Comparison of ENCODE assay signal across 25 cellular contexts in the genomic region with DNA sequence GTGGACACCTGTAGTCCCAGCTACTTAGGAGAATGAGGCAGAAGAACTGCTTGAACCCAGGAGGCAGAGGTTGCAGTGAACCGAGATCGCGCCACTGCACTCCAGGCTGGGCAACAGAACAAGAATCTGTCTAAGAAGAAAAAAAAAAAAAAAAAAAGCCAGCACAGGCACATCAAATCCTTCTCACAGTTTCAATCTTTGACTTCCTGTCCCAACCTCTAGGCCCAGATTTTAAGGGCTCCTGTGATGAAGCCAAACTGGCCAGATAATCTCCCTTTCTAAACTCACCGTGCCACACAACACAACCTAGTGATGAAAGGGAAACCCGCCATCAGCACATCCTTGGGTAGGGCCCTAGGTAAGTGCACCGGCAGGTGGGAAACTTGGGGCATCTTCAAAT. TPM values are rescaled to one million over a fixed set of nuclear protein-coding genes. Genes with fewer than 3 reads are reported as not detected.
"Had no signal": no experiment of that assay in that cellular context is flagged by ENCODE, and none has a peak within 500 bp of the region (broad histone marks: within the 10 kb centered on the region; RNA-seq: fewer than 3 reads in every experiment).

No MANE protein-coding gene starts in this region.

- H3K27ac ChIP-seq: brain microvascular endothelial cell, coronary artery, dorsolateral prefrontal cortex, foreskin keratinocyte, gastrocnemius medialis had no signal

- H3K9me3 ChIP-seq: gastrocnemius medialis had no signal

- H3K27me3 ChIP-seq: brain microvascular endothelial cell had no signal

- H3K4me3 ChIP-seq: coronary artery, dorsolateral prefrontal cortex, gastrocnemius medialis had no signal

- H3K4me1 ChIP-seq: foreskin keratinocyte, gastrocnemius medialis had no signal

- DNase-seq: activated CD4-positive, alpha-beta memory T cell treated with anti-CD3 and anti-CD28 coated beads for 36 hours; activated CD4-positive, alpha-beta T cell treated with anti-CD3 and anti-CD28 coated beads for 36 hours; activated CD4-positive, alpha-beta T cell treated with anti-CD3 and anti-CD28 coated beads, Interleukin-2, amount 10 ng/mL, durations not matched to agents 24 days and 14 days; activated CD4-positive, CD25-positive, alpha-beta regulatory T cell; activated CD4-positive, CD25-positive, alpha-beta regulatory T cell treated with anti-CD3 and anti-CD28 coated beads, Interleukin-2, amount 50 U/mL, for 72 hours; activated CD8-positive, alpha-beta memory T cell treated with anti-CD3 and anti-CD28 coated beads, Interleukin-2, amount 10 ng/mL, durations not matched to agents 7 days and 5 days; activated CD8-positive, alpha-beta memory T cell treated with anti-CD3 and anti-CD28 coated beads, Interleukin-2, amount 50 U/mL, for 4 hours; activated CD8-positive, alpha-beta T cell treated with anti-CD3 and anti-CD28 coated beads, Interleukin-2, amount 10 ng/mL, durations not matched to agents 7 days and 5 days; activated effector memory CD4-positive, alpha-beta T cell treated with anti-CD3 and anti-CD28 coated beads, Interleukin-2, amount 50 U/mL, for 16 hours; activated naive CD4-positive, alpha-beta T cell treated with anti-CD3 and anti-CD28 coated beads, Interleukin-2, amount 50 U/mL, for 16 hours; activated T-cell treated with anti-CD3 and anti-CD28 coated beads, Interleukin-2, amount 50 U/mL, for 1 hour; activated T-cell treated with anti-CD3 and anti-CD28 coated beads, Interleukin-2, amount 50 U/mL, for 48 hours; amniotic stem cell; anterior cingulate cortex; brain microvascular endothelial cell; dorsolateral prefrontal cortex; effector memory CD4-positive, alpha-beta T cell; endodermal cell; foreskin keratinocyte; gastrocnemius medialis; T-helper 2 cell had no signal

- ATAC-seq: activated CD4-positive, alpha-beta T cell treated with anti-CD3 and anti-CD28 coated beads for 36 hours; activated CD8-positive, alpha-beta memory T cell treated with anti-CD3 and anti-CD28 coated beads, Interleukin-2, amount 10 ng/mL, durations not matched to agents 7 days and 5 days; activated CD8-positive, alpha-beta T cell treated with anti-CD3 and anti-CD28 coated beads, Interleukin-2, amount 10 ng/mL, durations not matched to agents 7 days and 5 days; esophagus mucosa; foreskin keratinocyte; gastrocnemius medialis had no signal

- H3K36me3 ChIP-seq: brain microvascular endothelial cell, gastrocnemius medialis had no signal

RNA-seq across cellular contexts. Expression of gene ROR2, which starts 58.1 kb away (rescaled TPM):
- total RNA-seq: activated CD4-positive, alpha-beta T cell treated with anti-CD3 and anti-CD28 coated beads for 36 hours; activated CD8-positive, alpha-beta memory T cell treated with anti-CD3 and anti-CD28 coated beads for 36 hours; activated T-helper 2 cell treated with anti-CD3 and anti-CD28 coated beads, Interferon-gamma antibody, Interleukin-2, Interleukin-4, amounts not matched to agents 10 μg/mL and 5 μg/mL and 100 μg/mL, durations not matched to agents 14 hours and 24 hours and 36 hours had no signal
